Comparison of ENCODE assay signal across 13 cellular contexts in the genomic region with DNA sequence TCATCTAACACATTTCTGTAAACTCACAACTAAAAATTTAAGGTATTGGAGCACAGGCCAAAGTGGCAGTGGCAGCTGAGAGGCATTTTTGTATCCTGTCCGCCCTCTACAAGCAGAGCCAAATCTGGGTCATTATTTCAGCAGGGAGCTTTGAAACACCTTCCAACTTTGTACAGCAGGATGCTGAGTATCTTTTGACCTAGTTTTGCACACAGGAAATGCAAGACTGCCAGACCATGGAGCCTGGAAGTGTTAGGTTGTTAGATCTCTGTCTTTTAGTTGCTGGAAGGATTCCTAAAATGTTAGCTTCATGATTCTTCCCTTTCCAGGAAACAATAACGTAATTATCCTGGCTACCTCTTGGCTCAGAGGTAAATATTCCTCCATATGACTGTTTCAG.
DNase-seq lines count a peak whose midpoint lies in the region; TF ChIP-seq lines count a peak whose summit lies in the region.
"Had no signal": no experiment of that assay in that cellular context is flagged by ENCODE, and none has a peak within 500 bp of the region (broad histone marks: within the 10 kb centered on the region; RNA-seq: fewer than 3 reads in every experiment).

No MANE protein-coding gene starts in this region.

- no peak overlapping the region for H3K18ac ChIP-seq in trophoblast cell (ENCODE audit: low read length)

- H3K4me2 ChIP-seq in SU-DHL-6 (ENCODE audit: low read depth, low read length, poor library complexity, severe bottlenecking): no peak overlapping the region
- H3K4me2 ChIP-seq in trophoblast cell (ENCODE audit: low read length): no peak overlapping the region

- H2BK120ac ChIP-seq in trophoblast cell (ENCODE audit: insufficient read depth, low read length, poor library complexity): no peak overlapping the region

- no peak overlapping the region for H4K8ac ChIP-seq in trophoblast cell (ENCODE audit: low read depth, low read length)

- no peak overlapping the region for H4K91ac ChIP-seq in trophoblast cell (ENCODE audit: low read depth, low read length)

- H3K14ac ChIP-seq in trophoblast cell (ENCODE audit: low read length): no peak overlapping the region

- no peak overlapping the region for H3K23ac ChIP-seq in trophoblast cell (ENCODE audit: low read length)

- WGBS in trophoblast cell (ENCODE audit: extremely low coverage, insufficient coverage, insufficient read length): no CpG with 5 or more reads among the region's 2 CpGs

- no peak overlapping the region for H3K9ac ChIP-seq in HUES6 (ENCODE audit: low read length)
- no peak overlapping the region for H3K9ac ChIP-seq in SU-DHL-6 (ENCODE audit: low read length)
- no peak overlapping the region for H3K9ac ChIP-seq in trophoblast cell (ENCODE audit: low read length)

- DNase-seq in islet precursor cell (peak; percentile 46), trophoblast cell (peak; percentile 44 to 80), NCI-H748 treated with DMSO at 0.1 percent for 48 hours (lab: John Stamatoyannopoulos, UW) (no peak), DMS53 treated with DMSO at 0.1 percent for 48 hours (lab: John Stamatoyannopoulos, UW; ENCODE audit: unreplicated experiment) (no peak)
- no peak for DNase-seq in activated naive CD4-positive, alpha-beta T cell treated with Interleukin-2 at 50 U/mL for 16 hours
- DNase-seq: BE2C; CD4-positive, alpha-beta memory T cell; NCI-H1436 treated with DMSO at 0.1 percent for 48 hours; NCI-H2107; Peyer's patch; Right ventricle myocardium superior had no signal

- no peaks in the 10 kb centered on the region for H3F3A ChIP-seq in SU-DHL-6 (ENCODE audit: insufficient read depth)

- H2BK5ac ChIP-seq in trophoblast cell (ENCODE audit: low read depth, low read length, poor library complexity): no peak overlapping the region

- H3K36me3 ChIP-seq in HUES6 (ENCODE audit: control insufficient read depth, insufficient read depth, low read length): no peaks in the 10 kb centered on the region
- no peaks in the 10 kb centered on the region for H3K36me3 ChIP-seq in SU-DHL-6 (ENCODE audit: low read length)
- H3K36me3 ChIP-seq in trophoblast cell (ENCODE audit: control insufficient read depth in 1 of 2, insufficient read depth in 2 of 2, low read length in 2 of 2): no peaks in the 10 kb centered on the region
- H3K36me3 ChIP-seq: BE2C, Peyer's patch had no signal

- H4K20me1 ChIP-seq in SU-DHL-6 (ENCODE audit: low read depth, low read length): no peaks in the 10 kb centered on the region

- H3K4ac ChIP-seq in trophoblast cell (ENCODE audit: low read depth, low read length): no peak overlapping the region

- H3K79me2 ChIP-seq in SU-DHL-6 (ENCODE audit: insufficient read depth, low read length) (no peaks in the 10 kb centered on the region), trophoblast cell (ENCODE audit: control insufficient read depth, insufficient read depth, low read length, poor library complexity) (no peaks in the 10 kb centered on the region)

- H3K27me3 ChIP-seq in HUES6 (ENCODE audit: control insufficient read depth, insufficient read depth, low read length): no peaks in the 10 kb centered on the region
- no peaks in the 10 kb centered on the region for H3K27me3 ChIP-seq in SU-DHL-6 (ENCODE audit: low read length)
- no peaks in the 10 kb centered on the region for H3K27me3 ChIP-seq in trophoblast cell (ENCODE audit: insufficient read depth, low read length)
- H3K27me3 ChIP-seq: BE2C, Peyer's patch had no signal

- no peaks in the 10 kb centered on the region for H3K9me3 ChIP-seq in HUES6 (ENCODE audit: control insufficient read depth, insufficient read depth, low read depth, low read length)
- no peaks in the 10 kb centered on the region for H3K9me3 ChIP-seq in SU-DHL-6 (ENCODE audit: insufficient read depth, low read length)
- H3K9me3 ChIP-seq in trophoblast cell (ENCODE audit: insufficient read depth, low read depth, low read length): no peaks in the 10 kb centered on the region
- H3K9me3 ChIP-seq: BE2C, Peyer's patch had no signal

- peaks cover 8% of the 10 kb centered on the region for H3K4me1 ChIP-seq in HUES6 (ENCODE audit: control insufficient read depth, insufficient read depth, low read length)
- no peaks in the 10 kb centered on the region for H3K4me1 ChIP-seq in trophoblast cell (ENCODE audit: control insufficient read depth in 1 of 2, insufficient read depth in 2 of 2, low read length in 2 of 2)
- H3K4me1 ChIP-seq: BE2C, Peyer's patch had no signal

- peak overlapping the region; percentile 37; the same call in 1 of the 2 replicates for H3K27ac ChIP-seq in HUES6 (ENCODE audit: low read depth, low read length)
- H3K27ac ChIP-seq in SU-DHL-6 (ENCODE audit: low read depth, low read length): no peak overlapping the region
- H3K27ac ChIP-seq in trophoblast cell (ENCODE audit: low read depth, low read length): no peak overlapping the region
- H3K27ac ChIP-seq: Peyer's patch had no signal

- TF ChIP-seq CTCF in SU-DHL-6 (IDR thresholded peaks at IDR 0.05; ENCODE audit: insufficient read depth, low read length, poor library complexity, severe bottlenecking): no peak

- H3K4me3 ChIP-seq in HUES6 (ENCODE audit: low read depth, low read length) (no peak overlapping the region), SU-DHL-6 (ENCODE audit: insufficient read depth, low read length, poor library complexity, severe bottlenecking) (no peak overlapping the region), trophoblast cell (ENCODE audit: low read depth, low read length) (no peak overlapping the region)
- H3K4me3 ChIP-seq: Peyer's patch had no signal

- H3K9me2 ChIP-seq in SU-DHL-6 (replicated peaks; ENCODE audit: insufficient read depth, low read length): no peaks in the 10 kb centered on the region

- no peaks in the 10 kb centered on the region for H3K79me1 ChIP-seq in trophoblast cell (ENCODE audit: low read length)

- H2BK12ac ChIP-seq in trophoblast cell (ENCODE audit: low read length): no peak overlapping the region

- H4K12ac ChIP-seq in trophoblast cell (ENCODE audit: low read depth, low read length): no peak overlapping the region

- H2AFZ ChIP-seq in SU-DHL-6 (ENCODE audit: low read depth, low read length, severe bottlenecking): peak overlapping the region; percentile 77
- no peak overlapping the region for H2AFZ ChIP-seq in trophoblast cell (ENCODE audit: insufficient read depth, low read length, poor library complexity)

- H2AK5ac ChIP-seq in trophoblast cell (ENCODE audit: low read length): no peak overlapping the region

Comparison
In these comparisons a context has a peak if more than half of its experiments do, and no peak if none do; other contexts are left out.
1. DNase-seq: peak in islet precursor cell (single experiment) and trophoblast cell (2 of 2); none in NCI-H748 treated with DMSO at 0.1 percent for 48 hours (single experiment), DMS53 treated with DMSO at 0.1 percent for 48 hours (single experiment) and activated naive CD4-positive, alpha-beta T cell treated with Interleukin-2 at 50 U/mL for 16 hours (single experiment).